Comparison of ENCODE assay signal across 9 cellular contexts in the genomic region with DNA sequence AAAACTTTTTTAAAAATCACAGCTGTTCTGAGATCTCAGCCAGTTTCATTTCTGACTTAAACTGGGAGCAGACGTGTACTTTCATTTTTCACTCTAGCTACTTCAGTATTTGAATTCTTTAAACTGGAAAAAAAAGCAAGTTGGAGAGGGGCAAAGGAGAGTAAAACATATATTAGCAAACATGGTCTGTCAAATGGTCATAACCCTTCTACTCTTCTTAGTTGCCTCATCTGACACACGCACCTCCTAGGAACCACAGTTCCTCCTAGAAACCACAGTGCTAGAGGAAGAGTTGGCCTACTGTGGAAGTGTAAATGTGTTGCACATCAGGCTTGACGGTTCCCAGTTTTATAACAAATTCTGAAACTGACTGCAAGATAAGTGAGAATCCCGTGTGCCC. TPM values are rescaled to one million over a fixed set of nuclear protein-coding genes. Genes with fewer than 3 reads are reported as not detected.
DNase-seq lines count a peak whose midpoint lies in the region; ATAC-seq and TF ChIP-seq lines count a peak whose summit lies in the region.
"Had no signal": no experiment of that assay in that cellular context is flagged by ENCODE, and none has a peak within 500 bp of the region (broad histone marks: within the 10 kb centered on the region; RNA-seq: fewer than 3 reads in every experiment).

No MANE protein-coding gene starts in this region.

- DNase-seq in activated CD4-positive, alpha-beta T cell treated with anti-CD3 and anti-CD28 coated beads, Interleukin-2, amount 10 ng/mL, durations not matched to agents 7 days and 5 days = no peak
- no peak for DNase-seq in activated CD4-positive, alpha-beta T cell treated with anti-CD3 and anti-CD28 coated beads, Interleukin-2, amount 50 U/mL, for 1 hour
- DNase-seq in KBM-7 (peak; percentile 9), amygdala (lab: John Stamatoyannopoulos, UW) (no peak), coronary artery (ENCODE audit: low spot score) (no peak), T1000 (lab: John Stamatoyannopoulos, UW) (no peak)
- DNase-seq: NCI-H526 treated with DMSO at 0.1 percent for 48 hours had no signal

- in situ Hi-C loops in KBM-7 (cut with MboI; ENCODE audit: low pct_unique_long_range_greater_than_20kb, low sequenced_read_pairs) = no loop called here

- H3K4me1 ChIP-seq in neutrophil (ENCODE audit: control insufficient read depth in 1 of 2, insufficient read depth in 1 of 2, low read depth in 1 of 2, low read length in 1 of 2) = peaks cover 8 to 13% of the 10 kb centered on the region in 2 experiments

- H3K36me3 Mint-ChIP-seq in activated CD4-positive, alpha-beta T cell treated with anti-CD3 and anti-CD28 coated beads, Interleukin-2, amount 10 ng/mL, durations not matched to agents 7 days and 5 days (ENCODE audit: low read depth) = peaks cover 75% of the 10 kb centered on the region

- no peak overlapping the region for H3K4me3 ChIP-seq in neutrophil (ENCODE audit: low read depth in 1 of 2, low read length in 1 of 2)
- H3K4me3 ChIP-seq in coronary artery = no peak overlapping the region

- no peaks in the 10 kb centered on the region for H3K9me3 Mint-ChIP-seq in activated CD4-positive, alpha-beta T cell treated with anti-CD3 and anti-CD28 coated beads, Interleukin-2, amount 10 ng/mL, durations not matched to agents 7 days and 5 days

- ATAC-seq in HG02610 (IDR thresholded peaks at IDR 0.05; ENCODE audit: unreplicated experiment) = peak; percentile 71

- CTCF ChIA-PET in activated CD4-positive, alpha-beta T cell treated with anti-CD3 and anti-CD28 coated beads, Interleukin-2, amount 10 ng/mL, durations not matched to agents 7 days and 5 days (lab: Charles Lee) = interaction anchor here (0.6 kb wide), 1 partner anchor 308 kb away, joined by 3 read pairs; no protein-coding TSS in a partner anchor

- H3K4me1 Mint-ChIP-seq in activated CD4-positive, alpha-beta T cell treated with anti-CD3 and anti-CD28 coated beads, Interleukin-2, amount 10 ng/mL, durations not matched to agents 7 days and 5 days = peaks cover 43% of the 10 kb centered on the region

- peak overlapping the region; percentile 63 for H3K27ac Mint-ChIP-seq in activated CD4-positive, alpha-beta T cell treated with anti-CD3 and anti-CD28 coated beads, Interleukin-2, amount 10 ng/mL, durations not matched to agents 7 days and 5 days

- peaks cover 100% of the 10 kb centered on the region for H3K36me3 ChIP-seq in neutrophil

- no peaks in the 10 kb centered on the region for H3K27me3 Mint-ChIP-seq in activated CD4-positive, alpha-beta T cell treated with anti-CD3 and anti-CD28 coated beads, Interleukin-2, amount 10 ng/mL, durations not matched to agents 7 days and 5 days

- peak overlapping the region; percentile 74 for H3K27ac ChIP-seq in neutrophil
- no peak overlapping the region for H3K27ac ChIP-seq in coronary artery

- TF ChIP-seq CTCF in neutrophil (IDR thresholded peaks at IDR 0.05) = no peak
- TF ChIP-seq CTCF in coronary artery (IDR thresholded peaks at IDR 0.05) = no peak

- no peaks in the 10 kb centered on the region for H3K27me3 ChIP-seq in neutrophil

- H3K4me3 Mint-ChIP-seq in activated CD4-positive, alpha-beta T cell treated with anti-CD3 and anti-CD28 coated beads, Interleukin-2, amount 10 ng/mL, durations not matched to agents 7 days and 5 days = no peak overlapping the region

- no peaks in the 10 kb centered on the region for H3K9me3 ChIP-seq in neutrophil

- POLR2A ChIA-PET in activated CD4-positive, alpha-beta T cell treated with anti-CD3 and anti-CD28 coated beads, Interleukin-2, amount 10 ng/mL, durations not matched to agents 7 days and 5 days (lab: Charles Lee) = interaction anchor here (0.7 kb wide), 1 partner anchor 1109 kb away, joined by 3 read pairs; no protein-coding TSS in a partner anchor

RNA-seq across cellular contexts. Expression of gene TM9SF2, which starts 47.2 kb away (rescaled TPM):
- 10 to 100 TPM; 79.2 to 87.9 TPM for total RNA-seq in activated CD4-positive, alpha-beta T cell treated with anti-CD3 and anti-CD28 coated beads, Interleukin-2, amount 10 ng/mL, durations not matched to agents 7 days and 5 days

RNA-seq across cellular contexts. Expression of gene CLYBL, which starts 58.0 kb away (rescaled TPM):
- 10 to 100 TPM; 12.2 to 13.0 TPM for total RNA-seq in activated CD4-positive, alpha-beta T cell treated with anti-CD3 and anti-CD28 coated beads, Interleukin-2, amount 10 ng/mL, durations not matched to agents 7 days and 5 days
